9 cellular contexts compared by ENCODE assay signal in the genomic region with DNA sequence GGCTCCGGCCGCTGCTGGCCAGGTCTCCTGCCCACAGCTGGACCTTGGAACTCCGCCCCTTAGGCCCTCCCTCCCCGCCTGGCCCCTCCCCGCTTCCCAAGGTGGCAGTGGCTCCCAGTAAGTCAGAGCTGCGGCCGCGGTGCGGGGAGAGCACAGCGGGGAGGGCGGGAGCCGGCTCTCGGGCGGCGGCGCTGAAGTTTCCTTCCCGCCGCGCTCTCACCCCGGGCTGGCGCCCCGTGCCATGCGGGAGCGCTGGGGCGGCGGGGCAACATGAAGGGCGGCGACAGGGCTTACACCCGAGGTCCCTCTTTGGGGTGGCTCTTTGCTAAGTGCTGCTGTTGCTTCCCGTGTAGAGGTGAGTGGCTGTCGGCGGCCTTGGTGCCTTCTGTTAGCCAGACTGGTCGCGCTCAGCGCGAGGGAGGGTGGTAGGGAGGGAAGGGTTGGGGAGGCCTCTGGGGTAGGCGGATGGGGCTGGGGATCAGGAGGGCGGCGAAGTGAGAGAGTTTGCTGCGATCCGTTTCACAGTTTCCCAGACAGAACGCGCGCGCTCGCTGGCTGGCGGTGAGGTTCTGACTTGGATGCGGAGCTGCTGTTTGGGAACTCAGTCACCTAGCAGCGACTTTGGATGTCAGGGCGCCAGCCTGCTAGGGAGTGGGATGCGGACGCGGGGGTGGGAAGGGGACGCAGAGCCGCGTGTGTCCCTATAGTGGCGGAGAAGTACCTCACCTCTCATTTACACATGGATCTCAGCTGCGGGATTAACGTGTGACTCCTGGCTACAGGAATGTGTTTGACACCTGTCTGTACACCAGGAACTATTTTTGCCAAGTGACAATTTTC.
DNase-seq lines count a peak whose midpoint lies in the region; ATAC-seq, FAIRE-seq and TF ChIP-seq lines count a peak whose summit lies in the region.
"Had no signal": no experiment of that assay in that cellular context is flagged by ENCODE, and none has a peak within 500 bp of the region (broad histone marks: within the 10 kb centered on the region; RNA-seq: fewer than 3 reads in every experiment).

No MANE protein-coding gene starts in this region.

- peak overlapping the region; percentile 57 for H3K4me3 ChIP-seq in brain microvascular endothelial cell (ENCODE audit: low read depth, low read length)
- H3K4me3 ChIP-seq in kidney (ENCODE audit: low read length in 2 of 2), result peak overlapping the region; percentile 67 to 73
- H3K4me3 ChIP-seq in spleen, result peak overlapping the region; percentile 34 to 72 (median 44)

- TF ChIP-seq CTCF in brain microvascular endothelial cell (IDR thresholded peaks at IDR 0.05; ENCODE audit: low read depth, low read length, missing control alignments) (no peak), kidney (IDR thresholded peaks at IDR 0.05; ENCODE audit: borderline replicate concordance, extremely low read depth, insufficient read depth) (no peak), spleen (IDR thresholded peaks at IDR 0.05 in 8 of 11, conservative IDR thresholded peaks at IDR 0.05 in 3 of 11) (no peak)

- TF ChIP-seq POLR2A in spleen (IDR thresholded peaks at IDR 0.05), result no peak

- no peaks in the 10 kb centered on the region for H3K9me3 ChIP-seq in kidney (ENCODE audit: control insufficient read depth in 1 of 2, low read length in 2 of 2)
- H3K9me3 ChIP-seq in spleen, result no peaks in the 10 kb centered on the region

- in situ Hi-C loops in brain microvascular endothelial cell (cut with HindIII; ENCODE audit: low pct_ligation_motif_present, low sequenced_read_pairs), result no loop called here

- ATAC-seq in SK-N-SH treated with all-trans-retinoic acid at 6 μM for 48 hours (peak; percentile 98), GM21825 (IDR thresholded peaks at IDR 0.05; ENCODE audit: unreplicated experiment) (no peak), HG02759 (IDR thresholded peaks at IDR 0.05; ENCODE audit: unreplicated experiment) (no peak)

- no peak overlapping the region for H3K27ac ChIP-seq in brain microvascular endothelial cell
- peak overlapping the region in 1 of 2 donors; percentile 38 for H3K27ac ChIP-seq in kidney (ENCODE audit: low read depth in 2 of 2, low read length in 2 of 2)
- H3K27ac ChIP-seq in spleen, result peak overlapping the region in 7 of 8 donors; percentile 41 to 79 (median 69)
- H3K27ac ChIP-seq: C4-2B had no signal

- intact Hi-C loops in kidney (cut with DNase I), result no loop called here
- intact Hi-C loops in spleen (cut with DNase I; ENCODE audit: low total_unique reads), result no loop called here

- peak overlapping the region in 1 of 2 donors; percentile 71 for H3K9ac ChIP-seq in kidney (ENCODE audit: low read length in 2 of 2)

- peak; percentile 46 for DNase-seq in NCI-H2227 (lab: John Stamatoyannopoulos, UW; ENCODE audit: unreplicated experiment)
- DNase-seq in NCI-H2227 treated with DMSO at 0.1 percent for 48 hours (lab: John Stamatoyannopoulos, UW), result no peak
- peak; percentile 31 for DNase-seq in brain microvascular endothelial cell
- peak; percentile 93 for DNase-seq in kidney
- DNase-seq in spleen, result peak; percentile 88

- FAIRE-seq in kidney (lab: Jason Lieb, UNC), result no peak

- H3K27me3 ChIP-seq in brain microvascular endothelial cell (replicated peaks), result peaks cover 3% of the 10 kb centered on the region
- H3K27me3 ChIP-seq in spleen (replicated peaks in 1 of 7), result peaks cover 0 to 47% (median 20%) of the 10 kb centered on the region in 7 donors

- 2 to 5% (median 3%) methylated on average over 42 to 59 of the region's 59 CpGs for WGBS in spleen, 5 donors

- no peaks in the 10 kb centered on the region for H3K36me3 ChIP-seq in brain microvascular endothelial cell (replicated peaks)
- H3K36me3 ChIP-seq in kidney (ENCODE audit: control insufficient read depth in 1 of 2, insufficient read depth in 2 of 2, low read length in 2 of 2), result no peaks in the 10 kb centered on the region
- H3K36me3 ChIP-seq in spleen, result no peaks in the 10 kb centered on the region

- H3K4me1 ChIP-seq in kidney (ENCODE audit: control insufficient read depth in 1 of 2, insufficient read depth in 1 of 2, low read depth in 1 of 2, low read length in 2 of 2), result peaks cover 4 to 7% of the 10 kb centered on the region in 2 donors
- H3K4me1 ChIP-seq in spleen, result peaks cover 8 to 36% (median 22%) of the 10 kb centered on the region in 6 donors

TF ChIP-seq in SK-N-SH treated with all-trans-retinoic acid at 6 μM for 48 hours, 23 proteins besides CTCF, POLR2A, EP300 and RAD21:
- TF ChIP-seq SNAI2 (CRISPR knock-in tag; IDR thresholded peaks at IDR 0.05), result no peak
- no peak for TF ChIP-seq TOX (CRISPR knock-in tag; IDR thresholded peaks at IDR 0.05; ENCODE audit: borderline replicate concordance)
- TF ChIP-seq ZC3H10 (CRISPR knock-in tag; IDR thresholded peaks at IDR 0.05), result no peak
